8 cellular contexts compared by ENCODE assay signal in genomic region chr12:8698830-8699330, GRCh38. TPM values are rescaled to one million over a fixed set of nuclear protein-coding genes. Genes with fewer than 3 reads are reported as not detected.
DNase-seq lines count a peak whose midpoint lies in the region; ATAC-seq and TF ChIP-seq lines count a peak whose summit lies in the region.

No MANE protein-coding gene starts in this region.

- no peak for ATAC-seq in activated B cell treated with CpG ODN at 0.5 μM for 24 hours (ENCODE audit: low read depth)
- no peak for ATAC-seq in right cardiac atrium
- ATAC-seq in HG02884 (IDR thresholded peaks at IDR 0.05; ENCODE audit: unreplicated experiment): no peak

- H3K9me3 ChIP-seq in right cardiac atrium (ENCODE audit: control insufficient read depth, low read length): no peaks in the 10 kb centered on the region

- H3K4me3 ChIP-seq in right cardiac atrium (ENCODE audit: low read length) (peak overlapping the region; percentile 95), skin epidermis (peak overlapping the region; percentile 60 to 99 (median 89))

- no peaks in the 10 kb centered on the region for H3K27me3 Mint-ChIP-seq in activated B cell treated with CpG ODN at 0.5 μM for 24 hours

- H3K9me3 Mint-ChIP-seq in activated B cell treated with CpG ODN at 0.5 μM for 24 hours: no peaks in the 10 kb centered on the region

- H3K4me1 Mint-ChIP-seq in activated B cell treated with CpG ODN at 0.5 μM for 24 hours: peaks cover 39% of the 10 kb centered on the region

- POLR2A ChIA-PET in activated B cell treated with CpG ODN at 0.5 μM for 24 hours (lab: Charles Lee): interaction anchor here (1.6 kb wide), 1 partner anchor 251 kb away, joined by 7 read pairs; the partner anchor contains the start of gene M6PR

- peak overlapping the region; percentile 93 for H3K27ac Mint-ChIP-seq in activated B cell treated with CpG ODN at 0.5 μM for 24 hours

- 19% methylated on average over 2 of the region's 2 CpGs for WGBS in right cardiac atrium

- intact Hi-C loops in activated B cell treated with CpG ODN at 0.5 μM for 24 hours (cut with micrococcal nuclease): loop anchor here (10.0 kb wide), 1 partner anchor 614 kb away; the partner anchor contains the start of gene NECAP1
- intact Hi-C loops in right cardiac atrium (cut with DNase I): no loop called here

- H3K4me1 ChIP-seq in right cardiac atrium (ENCODE audit: control insufficient read depth, insufficient read depth, low read length): peaks cover 3% of the 10 kb centered on the region

- CTCF ChIA-PET in activated B cell treated with CpG ODN at 0.5 μM for 24 hours (lab: Charles Lee): interaction anchor here (1.1 kb wide), 1 partner anchor 191 kb away, joined by 3 read pairs; no protein-coding TSS in a partner anchor

- H3K4me3 Mint-ChIP-seq in activated B cell treated with CpG ODN at 0.5 μM for 24 hours: peak overlapping the region; percentile 96

- TF ChIP-seq CTCF in activated B cell treated with CpG ODN at 0.5 μM for 24 hours (IDR thresholded peaks at IDR 0.05): no peak

- H3K27ac ChIP-seq in right cardiac atrium (ENCODE audit: low read length) (no peak overlapping the region), skin epidermis (peak overlapping the region in 5 of 21 experiments; percentile 86 to 95 (median 93))

- H3K36me3 Mint-ChIP-seq in activated B cell treated with CpG ODN at 0.5 μM for 24 hours (ENCODE audit: low read depth): peaks cover 4% of the 10 kb centered on the region

- H3K27me3 ChIP-seq in right cardiac atrium (ENCODE audit: control insufficient read depth, insufficient read depth): no peaks in the 10 kb centered on the region

- DNase-seq in HCEC 1CT: peak; percentile 34
- no peak for DNase-seq in activated B cell treated with CpG ODN at 0.5 μM for 24 hours
- no peak for DNase-seq in right cardiac atrium
- no peak for DNase-seq in DMS79 (lab: John Stamatoyannopoulos, UW)
- DNase-seq in NCI-H2196 (lab: John Stamatoyannopoulos, UW; ENCODE audit: unreplicated experiment): no peak
- DNase-seq in activated effector memory CD4-positive, alpha-beta T cell treated with anti-CD3 and anti-CD28 coated beads, Interleukin-2, amount 50 U/mL, for 16 hours: no peak

RNA-seq across cellular contexts. Expression of gene RIMKLB, which starts 1.1 kb away (rescaled TPM):
- total RNA-seq in activated B cell treated with CpG ODN at 0.5 μM for 24 hours: 31.0 and 31.9 TPM in 2 replicates
- total RNA-seq in right cardiac atrium: 10 to 100 TPM; 11.3 to 17.6 (median 15.3) TPM
- 12.0 TPM for polyA plus RNA-seq in right cardiac atrium

RNA-seq across cellular contexts. Expression of gene MFAP5, which starts 36.3 kb away (rescaled TPM):
- total RNA-seq in activated B cell treated with CpG ODN at 0.5 μM for 24 hours (0.35 TPM in 1 of 2 replicates, not detected in the other), right cardiac atrium (10 to 100 TPM; 13.5 to 44.5 (median 22.6) TPM)
- 49.4 TPM for polyA plus RNA-seq in right cardiac atrium

Comparison
In these comparisons a context has a peak if more than half of its experiments do, and no peak if none do; other contexts are left out.
1. RNA of gene MFAP5, which starts 36.3 kb away (total RNA-seq): 13.5 to 44.5 TPM in right cardiac atrium; 0.35 TPM in activated B cell treated with CpG ODN at 0.5 μM for 24 hours; every median in the first group is over 10 times any median in the second.